In the genomic region with DNA sequence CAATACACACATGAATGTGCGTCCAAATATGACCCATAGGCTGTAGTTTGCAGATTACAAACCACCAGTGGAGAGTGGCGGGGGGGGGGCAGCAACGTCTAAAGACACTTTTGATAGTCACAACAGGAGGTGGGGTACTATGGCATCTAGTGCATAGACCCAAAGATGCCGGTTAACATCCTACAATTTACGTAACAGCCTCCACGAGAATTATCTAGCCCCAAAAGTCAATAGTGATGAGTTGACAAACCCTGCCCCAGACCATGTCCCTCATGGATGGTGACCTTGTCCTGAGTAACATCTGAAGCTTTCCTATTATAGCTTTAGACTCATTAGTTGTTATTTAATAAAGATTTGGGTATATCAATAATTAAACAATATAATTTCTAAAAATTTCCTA, we compare ENCODE assay signal across 29 cellular contexts.
"Had no signal": no experiment of that assay in that cellular context is flagged by ENCODE, and none has a peak within 500 bp of the region (broad histone marks: within the 10 kb centered on the region; RNA-seq: fewer than 3 reads in every experiment).

No MANE protein-coding gene starts in this region.

- H3K9ac ChIP-seq: neural progenitor cell, parathyroid adenoma had no signal

- H3K4me3 Mint-ChIP-seq: natural killer cell; nephron; neural progenitor cell; stimulated activated effector memory CD8-positive, alpha-beta T cell treated with anti-CD3 and anti-CD28 coated beads, Interleukin-12 subunit alpha, Interleukin-12 subunit beta, amount 100 ng/mL, for 72 hours; type B pancreatic cell had no signal

- FAIRE-seq: small intestine had no signal

- H3K36me3 Mint-ChIP-seq: natural killer cell; stimulated activated effector memory CD8-positive, alpha-beta T cell treated with anti-CD3 and anti-CD28 coated beads, Interleukin-12 subunit alpha, Interleukin-12 subunit beta, amount 100 ng/mL, for 72 hours had no signal

- H3K9me3 ChIP-seq: ovary, psoas muscle, right lobe of liver, sigmoid colon, suprapubic skin, testis, tibial artery, transverse colon, upper lobe of right lung, uterus had no signal

- H3K4me1 ChIP-seq: neural progenitor cell, psoas muscle, right lobe of liver, sigmoid colon, suprapubic skin, testis, tibial artery, upper lobe of right lung, uterus had no signal

- DNase-seq: natural killer cell; occipital lobe; ovary; posterior cingulate gyrus; psoas muscle; right cardiac atrium; right lobe of liver; sigmoid colon; small intestine; stimulated activated CD4-positive, alpha-beta T cell treated with anti-CD3 and anti-CD28 coated beads, Interleukin-15, amount 100 ng/mL, for 24 hours; stimulated activated CD4-positive, alpha-beta T cell treated with anti-CD3 and anti-CD28 coated beads, Interleukin-2, amount 100 ng/mL, for 24 hours; stimulated activated CD4-positive, alpha-beta T cell treated with anti-CD3 and anti-CD28 coated beads, Interleukin-2, amount 100 ng/mL, for 48 hours; stimulated activated CD4-positive, alpha-beta T cell treated with anti-CD3 and anti-CD28 coated beads, Interleukin-4, amount 100 ng/mL, for 24 hours; stimulated activated naive CD4-positive, alpha-beta T cell; stimulated activated naive CD8-positive, alpha-beta T cell treated with anti-CD3 and anti-CD28 coated beads, Interleukin-15, amount 100 ng/mL, for 72 hours; stimulated activated naive CD8-positive, alpha-beta T cell treated with anti-CD3 and anti-CD28 coated beads, Interleukin-15, Interleukin-2, amounts not matched to agents 100 U/mL and 50 U/mL, for 24 hours; substantia nigra; testis; tibial artery; transverse colon; upper lobe of right lung; uterus had no signal

- H3K4me1 Mint-ChIP-seq: natural killer cell had no signal

- ATAC-seq: natural killer cell; psoas muscle; right cardiac atrium; stimulated activated effector memory CD8-positive, alpha-beta T cell treated with anti-CD3 and anti-CD28 coated beads, Interleukin-12 subunit alpha, Interleukin-12 subunit beta, amount 100 ng/mL, for 72 hours; stimulated activated naive CD8-positive, alpha-beta T cell treated with anti-CD3 and anti-CD28 coated beads, Interleukin-15, amount 100 ng/mL, for 72 hours; stimulated activated naive CD8-positive, alpha-beta T cell treated with anti-CD3 and anti-CD28 coated beads, Interleukin-15, Interleukin-2, amounts not matched to agents 100 U/mL and 50 U/mL, for 24 hours; upper lobe of right lung had no signal

- H3K27ac Mint-ChIP-seq: natural killer cell; nephron; neural progenitor cell; progenitor cell of endocrine pancreas; stimulated activated effector memory CD8-positive, alpha-beta T cell treated with anti-CD3 and anti-CD28 coated beads, Interleukin-12 subunit alpha, Interleukin-12 subunit beta, amount 100 ng/mL, for 72 hours; type B pancreatic cell had no signal

- H3K4me2 ChIP-seq: neural progenitor cell had no signal

- H3K9me3 Mint-ChIP-seq: stimulated activated effector memory CD8-positive, alpha-beta T cell treated with anti-CD3 and anti-CD28 coated beads, Interleukin-12 subunit alpha, Interleukin-12 subunit beta, amount 100 ng/mL, for 72 hours; stimulated activated naive CD8-positive, alpha-beta T cell treated with anti-CD3 and anti-CD28 coated beads, Interleukin-15, amount 100 ng/mL, for 72 hours had no signal

- H2AFZ ChIP-seq: neural progenitor cell, parathyroid adenoma had no signal

- H3K27me3 Mint-ChIP-seq: progenitor cell of endocrine pancreas, type B pancreatic cell had no signal

- H3K36me3 ChIP-seq: neural progenitor cell, ovary, right lobe of liver, sigmoid colon, suprapubic skin, tibial artery, transverse colon, upper lobe of right lung, uterus had no signal

- H3K27ac ChIP-seq: neural progenitor cell, ovary, parathyroid adenoma, psoas muscle, right lobe of liver, sigmoid colon, suprapubic skin, testis, tibial artery, transverse colon, upper lobe of right lung, uterus had no signal

- H3K27me3 ChIP-seq: neural progenitor cell, ovary, right lobe of liver, sigmoid colon, suprapubic skin, testis, tibial artery, transverse colon, upper lobe of right lung, uterus had no signal

- H3K4me3 ChIP-seq: neural progenitor cell, ovary, psoas muscle, right lobe of liver, sigmoid colon, suprapubic skin, testis, tibial artery, transverse colon, upper lobe of right lung, uterus had no signal
